ENCODE assay signal across 19 cellular contexts in the genomic region with DNA sequence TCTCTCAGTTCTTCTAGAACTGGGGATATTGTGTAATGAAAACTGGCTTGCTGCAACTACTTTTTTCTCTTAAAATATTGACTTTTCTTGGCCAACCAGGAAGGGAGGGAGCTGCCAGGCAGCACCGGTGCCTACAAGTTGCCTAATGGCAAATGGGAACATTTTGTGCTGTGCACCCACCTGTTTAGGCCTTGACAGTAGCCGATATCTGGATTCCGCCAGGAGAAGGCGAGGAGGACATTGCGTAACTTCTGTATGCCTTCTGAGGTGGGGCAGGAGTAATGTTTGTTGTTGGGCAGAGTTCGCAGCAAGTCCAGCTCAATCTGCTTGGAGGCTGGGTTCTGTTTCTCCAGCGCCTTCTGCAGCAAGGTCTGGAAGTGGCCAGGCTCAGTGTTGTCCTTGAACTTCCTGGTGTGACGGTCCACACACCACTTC.
DNase-seq lines count a peak whose midpoint lies in the region; ATAC-seq and TF ChIP-seq lines count a peak whose summit lies in the region.
"Had no signal": no experiment of that assay in that cellular context is flagged by ENCODE, and none has a peak within 500 bp of the region (broad histone marks: within the 10 kb centered on the region; RNA-seq: fewer than 3 reads in every experiment).

No MANE protein-coding gene starts in this region.

- H3K27me3 Mint-ChIP-seq in T-helper 2 cell treated with Interferon-gamma antibody and Interleukin-4, amounts not matched to agents 5 μg/mL and 100 μg/mL, for 36 hours (ENCODE audit: low read depth): no peaks in the 10 kb centered on the region
- H3K27me3 Mint-ChIP-seq in progenitor cell of endocrine pancreas: no peaks in the 10 kb centered on the region
- H3K27me3 Mint-ChIP-seq: activated naive CD4-positive, alpha-beta T cell treated with anti-CD3 and anti-CD28 coated beads, Interleukin-2, amount 50 U/mL, for 24 hours had no signal

- WGBS in ovary, 3 donors: 54 to 81% (median 59%) methylated on average over 8 of the region's 8 CpGs

- TF ChIP-seq POLR2A in ovary (IDR thresholded peaks at IDR 0.05): no peak

- POLR2A ChIA-PET in HEK293 (lab: Yijun Ruan, JAX): no interaction called here

- H3K36me3 ChIP-seq in HEK293 (ENCODE audit: control insufficient read depth in 2 of 2, insufficient read depth in 1 of 2, low read length in 2 of 2): peaks cover 25 to 78% of the 10 kb centered on the region in 2 experiments
- H3K36me3 ChIP-seq in ovary: no peaks in the 10 kb centered on the region

- H3K9me3 ChIP-seq in HEK293 (ENCODE audit: control insufficient read depth, insufficient read depth, low read depth, low read length): no peaks in the 10 kb centered on the region
- no peaks in the 10 kb centered on the region for H3K9me3 ChIP-seq in ovary
- H3K9me3 ChIP-seq: right atrium auricular region, SJCRH30, suprapubic skin had no signal

- TF ChIP-seq CTCF in HEK293 (tag by site-specific recombination; IDR thresholded peaks at IDR 0.05): no peak
- no peak for TF ChIP-seq CTCF in VCaP (conservative IDR thresholded peaks at IDR 0.05)
- no peak for TF ChIP-seq CTCF in ovary (IDR thresholded peaks at IDR 0.05)
- TF ChIP-seq CTCF in progenitor cell of endocrine pancreas (IDR thresholded peaks at IDR 0.05; ENCODE audit: unreplicated experiment): no peak

- H3K4me3 Mint-ChIP-seq in T-helper 2 cell treated with Interferon-gamma antibody and Interleukin-4, amounts not matched to agents 5 μg/mL and 100 μg/mL, for 36 hours: no peak overlapping the region
- H3K4me3 Mint-ChIP-seq in progenitor cell of endocrine pancreas (ENCODE audit: low read depth): no peak overlapping the region
- H3K4me3 Mint-ChIP-seq: activated naive CD4-positive, alpha-beta T cell treated with anti-CD3 and anti-CD28 coated beads, Interleukin-2, amount 50 U/mL, for 24 hours; nephron had no signal

- no peaks in the 10 kb centered on the region for H3K27me3 ChIP-seq in ovary
- H3K27me3 ChIP-seq: right atrium auricular region, SJCRH30, suprapubic skin had no signal

- H3K9me3 Mint-ChIP-seq in T-helper 2 cell treated with Interferon-gamma antibody and Interleukin-4, amounts not matched to agents 5 μg/mL and 100 μg/mL, for 36 hours: no peaks in the 10 kb centered on the region
- H3K9me3 Mint-ChIP-seq in progenitor cell of endocrine pancreas (ENCODE audit: low read depth): no peaks in the 10 kb centered on the region
- H3K9me3 Mint-ChIP-seq: activated naive CD4-positive, alpha-beta T cell treated with anti-CD3 and anti-CD28 coated beads, Interleukin-2, amount 50 U/mL, for 24 hours; nephron had no signal

- H3K4me1 ChIP-seq in HEK293 (ENCODE audit: control insufficient read depth, insufficient read depth, low read length): no peaks in the 10 kb centered on the region
- peaks cover 13% of the 10 kb centered on the region for H3K4me1 ChIP-seq in ovary (ENCODE audit: insufficient read depth)

- H3K36me3 Mint-ChIP-seq in T-helper 2 cell treated with Interferon-gamma antibody and Interleukin-4, amounts not matched to agents 5 μg/mL and 100 μg/mL, for 36 hours (ENCODE audit: low read depth): peaks cover 56% of the 10 kb centered on the region
- peaks cover 6% of the 10 kb centered on the region for H3K36me3 Mint-ChIP-seq in progenitor cell of endocrine pancreas (ENCODE audit: insufficient read depth)

- no peak overlapping the region for H3K27ac Mint-ChIP-seq in T-helper 2 cell treated with Interferon-gamma antibody and Interleukin-4, amounts not matched to agents 5 μg/mL and 100 μg/mL, for 36 hours
- H3K27ac Mint-ChIP-seq in progenitor cell of endocrine pancreas: no peak overlapping the region
- H3K27ac Mint-ChIP-seq: activated naive CD4-positive, alpha-beta T cell treated with anti-CD3 and anti-CD28 coated beads, Interleukin-2, amount 50 U/mL, for 24 hours; nephron had no signal

- TF ChIP-seq EP300 in ovary (IDR thresholded peaks at IDR 0.05): no peak

- no peak for ATAC-seq in GM18858 (IDR thresholded peaks at IDR 0.05; ENCODE audit: unreplicated experiment)

- no peak overlapping the region for H3K27ac ChIP-seq in HEK293 (ENCODE audit: extremely low read depth, low read depth, low read length)
- peak overlapping the region; percentile 6; the same call in 1 of the 2 replicates for H3K27ac ChIP-seq in VCaP
- no peak overlapping the region for H3K27ac ChIP-seq in ovary
- H3K27ac ChIP-seq: right atrium auricular region, SJCRH30, suprapubic skin had no signal

- H3K4me3 ChIP-seq in HEK293 (ENCODE audit: low read depth, low read length) (no peak overlapping the region), ovary (no peak overlapping the region)
- H3K4me3 ChIP-seq: right atrium auricular region, SJCRH30, suprapubic skin had no signal

- intact Hi-C loops in ovary (cut with DNase I): loop anchor here in 1 of 4 donors (5.0 kb wide), 1 partner anchor 65 kb away; the partner anchor contains the start of gene TBC1D2B

- DNase-seq in iris pigment epithelial cell (ENCODE audit: low read depth): peak; percentile 52
- peak in 4 of 5 donors; percentile 35 to 70 (median 66) for DNase-seq in ovary
- DNase-seq in activated naive CD4-positive, alpha-beta T cell treated with anti-CD3 and anti-CD28 coated beads, Interleukin-2, amount 50 U/mL, for 16 hours: no peak
- DNase-seq in T-helper 2 cell treated with Interferon-gamma antibody and Interleukin-4, amounts not matched to agents 5 μg/mL and 100 μg/mL, for 36 hours (ENCODE audit: low spot score): no peak
- no peak for DNase-seq in progenitor cell of endocrine pancreas (ENCODE audit: low spot score, unreplicated experiment)
- DNase-seq: activated CD8-positive, alpha-beta memory T cell treated with anti-CD3 and anti-CD28 coated beads, Interleukin-2, amount 50 U/mL, for 4 hours; effector CD4-positive, alpha-beta T cell; hypothalamus; Kasumi-1; NCI-H1694; SJCRH30; stimulated activated CD4-positive, alpha-beta T cell treated with anti-CD3 and anti-CD28 coated beads, Interleukin-2, amount 100 ng/mL, for 48 hours had no signal

- CTCF ChIA-PET in HEK293 (lab: Yijun Ruan, JAX): interaction anchor here (1.2 to 1.5 kb wide), 2 partner anchors 13 to 54 kb away, joined by 3 to 7 read pairs; no protein-coding TSS in a partner anchor

- H3K4me1 Mint-ChIP-seq in T-helper 2 cell treated with Interferon-gamma antibody and Interleukin-4, amounts not matched to agents 5 μg/mL and 100 μg/mL, for 36 hours (ENCODE audit: low read depth): peaks cover 9% of the 10 kb centered on the region
- H3K4me1 Mint-ChIP-seq in progenitor cell of endocrine pancreas (ENCODE audit: low read depth): peaks cover 2% of the 10 kb centered on the region
- H3K4me1 Mint-ChIP-seq: activated naive CD4-positive, alpha-beta T cell treated with anti-CD3 and anti-CD28 coated beads, Interleukin-2, amount 50 U/mL, for 24 hours had no signal

TF ChIP-seq in HEK293, 187 proteins besides CTCF, POLR2A, EP300 and RAD21:
- TF ChIP-seq SCRT2 (tag by site-specific recombination; IDR thresholded peaks at IDR 0.05): 0 out of 2 replicates have a peak, but pooled peaks have one; percentile 19
- peak; percentile 38; the same call in 1 of the 2 replicates for TF ChIP-seq ZNF600 (tag by site-specific recombination; IDR thresholded peaks at IDR 0.05)
- TF ChIP-seq ZNF133 (tag by site-specific recombination; IDR thresholded peaks at IDR 0.05): no peak

Comparison
In these comparisons a context has a peak if more than half of its experiments do, and no peak if none do; other contexts are left out.
1. DNase-seq: peak in iris pigment epithelial cell (single experiment) and ovary (4 of 5); none in activated naive CD4-positive, alpha-beta T cell treated with anti-CD3 and anti-CD28 coated beads, Interleukin-2, amount 50 U/mL, for 16 hours (single experiment), T-helper 2 cell treated with Interferon-gamma antibody and Interleukin-4, amounts not matched to agents 5 μg/mL and 100 μg/mL, for 36 hours (single experiment) and progenitor cell of endocrine pancreas (single experiment).